Comparison of ENCODE assay signal across 19 cellular contexts in the genomic region with DNA sequence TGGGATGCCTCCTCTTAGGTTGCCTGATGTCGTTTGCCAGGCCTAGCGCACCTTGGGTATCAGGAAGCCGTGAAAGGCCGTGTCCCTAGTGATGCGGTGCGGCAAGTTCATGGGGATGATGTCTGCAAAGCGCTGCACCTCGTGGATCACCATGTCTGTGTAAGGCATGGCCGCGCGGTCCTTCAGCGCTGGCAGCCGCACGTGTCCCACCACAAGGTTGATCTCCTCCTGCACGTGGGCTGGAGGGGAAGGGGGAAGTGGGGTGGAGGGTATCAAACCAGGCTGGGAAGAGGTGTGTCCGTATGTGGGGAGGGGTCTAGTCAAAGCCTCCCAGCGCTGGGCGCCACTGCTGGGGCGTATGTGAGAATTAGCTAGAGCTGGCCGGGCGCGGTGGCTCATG. TPM values are rescaled to one million over a fixed set of nuclear protein-coding genes. Genes with fewer than 3 reads are reported as not detected.
A peak's percentile ranks its signal among the peaks of the same experiment; 100 is the strongest.
DNase-seq lines count a peak whose midpoint lies in the region; ATAC-seq, FAIRE-seq and TF ChIP-seq lines count a peak whose summit lies in the region.
"Had no signal": no experiment of that assay in that cellular context is flagged by ENCODE, and none has a peak within 500 bp of the region (broad histone marks: within the 10 kb centered on the region; RNA-seq: fewer than 3 reads in every experiment).

No MANE protein-coding gene starts in this region.

- in situ Hi-C loops in GM23248 (cut with MboI): no loop called here

- BruUV-seq in PC-3 (replicated peaks; lab: Mats Ljungman, UMichigan): no TSS peak

- no peaks in the 10 kb centered on the region for H3K9me3 ChIP-seq in BLaER1
- no peaks in the 10 kb centered on the region for H3K9me3 ChIP-seq in pancreas
- H3K9me3 ChIP-seq in GM23248 (ENCODE audit: low read depth): no peaks in the 10 kb centered on the region
- H3K9me3 ChIP-seq in PC-3 (ENCODE audit: low read length): no peaks in the 10 kb centered on the region

- no peaks in the 10 kb centered on the region for H3K79me2 ChIP-seq in GM23248 (ENCODE audit: insufficient read depth)
- no peaks in the 10 kb centered on the region for H3K79me2 ChIP-seq in PC-3 (ENCODE audit: low read length)

- peaks cover 16% of the 10 kb centered on the region for H3K4me1 Mint-ChIP-seq in WTC11

- H3K36me3 ChIP-seq in BLaER1 (peaks cover 6% of the 10 kb centered on the region; the same call in 1 of the 2 replicates), pancreas (no peaks in the 10 kb centered on the region), GM23248 (ENCODE audit: low read depth) (no peaks in the 10 kb centered on the region; the same call in 1 of the 2 replicates), PC-3 (ENCODE audit: low read depth, low read length) (no peaks in the 10 kb centered on the region)

- H2AFZ ChIP-seq in GM23248 (no peak overlapping the region), PC-3 (ENCODE audit: low read length) (no peak overlapping the region)

- H4K20me1 ChIP-seq in BLaER1: no peaks in the 10 kb centered on the region
- H4K20me1 ChIP-seq in GM23248 (ENCODE audit: insufficient read depth): no peaks in the 10 kb centered on the region
- H4K20me1 ChIP-seq in PC-3 (ENCODE audit: low read length): no peaks in the 10 kb centered on the region

- H3K27ac ChIP-seq in BLaER1 (no peak overlapping the region), pancreas (peak overlapping the region; percentile 52 to 76 (median 60)), GM23248 (no peak overlapping the region), PC-3 (ENCODE audit: low read length) (no peak overlapping the region)
- H3K27ac ChIP-seq: VCaP had no signal

- POLR2A ChIA-PET in WTC11 (lab: Charles Lee): no interaction called here
- POLR2A ChIA-PET in PC-3 (lab: Charles Lee; ENCODE audit: unreplicated experiment): no interaction called here

- H3K4me1 ChIP-seq in BLaER1: peaks cover 40% of the 10 kb centered on the region
- peaks cover 21 to 25% (median 21%) of the 10 kb centered on the region in 3 donors for H3K4me1 ChIP-seq in pancreas
- no peaks in the 10 kb centered on the region for H3K4me1 ChIP-seq in GM23248 (ENCODE audit: insufficient read depth)
- H3K4me1 ChIP-seq in PC-3 (ENCODE audit: insufficient read depth, low read length): no peaks in the 10 kb centered on the region

- no peak overlapping the region for H3K4me3 Mint-ChIP-seq in WTC11

- H3K27me3 Mint-ChIP-seq in WTC11 (ENCODE audit: low read depth): peaks cover 14% of the 10 kb centered on the region

- H3K9me2 ChIP-seq in GM23248 (ENCODE audit: insufficient read depth) (no peaks in the 10 kb centered on the region), PC-3 (replicated peaks; ENCODE audit: low read length) (no peaks in the 10 kb centered on the region)

- H3K9ac ChIP-seq in BLaER1: no peak overlapping the region
- H3K9ac ChIP-seq in GM23248: no peak overlapping the region
- H3K9ac ChIP-seq in PC-3 (ENCODE audit: low read length): no peak overlapping the region

- peaks cover 7% of the 10 kb centered on the region for H3F3A ChIP-seq in GM23248 (ENCODE audit: insufficient read depth)
- H3F3A ChIP-seq in PC-3 (ENCODE audit: low read length, unreplicated experiment): no peaks in the 10 kb centered on the region

- CTCF ChIA-PET in WTC11 (lab: Charles Lee): no interaction called here
- CTCF ChIA-PET in PC-3 (lab: Charles Lee): no interaction called here

- peak overlapping the region; percentile 68 for H3K27ac Mint-ChIP-seq in WTC11

- intact Hi-C loops in pancreas (cut with DNase I): no loop called here
- intact Hi-C loops in PC-3 (cut with micrococcal nuclease): no loop called here

- TF ChIP-seq CTCF in WTC11 (IDR thresholded peaks at IDR 0.05) (no peak), pancreas (IDR thresholded peaks at IDR 0.05) (no peak), PC-3 (conservative IDR thresholded peaks at IDR 0.05; ENCODE audit: low read depth, low read length) (no peak)

- 87 to 92% methylated on average over 22 of the region's 22 CpGs for WGBS in pancreas, 2 donors
- 90 to 93% methylated on average over 16 to 22 of the region's 22 CpGs for WGBS in GM23248 (ENCODE audit: low coverage in 1 of 2, low lambda C conversion rate in 2 of 2, missing lambda C conversion rate in 2 of 2), 2 experiments

- no peaks in the 10 kb centered on the region for H3K9me3 Mint-ChIP-seq in WTC11

- no peak for FAIRE-seq in pancreas (lab: Jason Lieb, UNC)

- no peaks in the 10 kb centered on the region for H3K36me3 Mint-ChIP-seq in WTC11

- H3K27me3 ChIP-seq in BLaER1 (no peaks in the 10 kb centered on the region), pancreas (no peaks in the 10 kb centered on the region), GM23248 (replicated peaks; ENCODE audit: insufficient read depth) (no peaks in the 10 kb centered on the region), PC-3 (ENCODE audit: low read length) (no peaks in the 10 kb centered on the region)
- H3K27me3 ChIP-seq: dorsolateral prefrontal cortex had no signal

- peak overlapping the region; percentile 57; the same call in 1 of the 2 replicates for H3K4me2 ChIP-seq in BLaER1
- no peak overlapping the region for H3K4me2 ChIP-seq in GM23248 (ENCODE audit: unreplicated experiment)
- no peak overlapping the region for H3K4me2 ChIP-seq in PC-3 (ENCODE audit: low read length)

- ATAC-seq in WTC11: no peak
- no peak for ATAC-seq in left lobe of liver
- ATAC-seq in pancreas: no peak
- ATAC-seq in HG03025 (IDR thresholded peaks at IDR 0.05; ENCODE audit: low FRiP score, unreplicated experiment): no peak
- no peak for ATAC-seq in PC-3
- ATAC-seq: esophagus mucosa had no signal

- H3K4me3 ChIP-seq in BLaER1 (no peak overlapping the region), pancreas (no peak overlapping the region), GM23248 (no peak overlapping the region), PC-3 (ENCODE audit: low read length) (no peak overlapping the region)
- H3K4me3 ChIP-seq: dorsolateral prefrontal cortex, skin epidermis had no signal

- DNase-seq in WTC11 (ENCODE audit: low spot score) (no peak), left lobe of liver (ENCODE audit: low spot score) (peak; percentile 46), pancreas (peak in 2 of 6 donors; percentile 13 to 25), GM23248 (no peak), germinal center (ENCODE audit: low spot score) (no peak), PC-3 (no peak)
- DNase-seq: ACHN; activated gamma-delta T cell treated with Interleukin-2 at 50 U/mL for 16 hours; dorsolateral prefrontal cortex; EL; NCI-H1092; NCI-H748 treated with DMSO at 0.1 percent for 48 hours; stimulated activated naive CD4-positive, alpha-beta T cell treated with Interleukin-2 at 50 U/mL for 16 hours had no signal

TF ChIP-seq in WTC11, 78 proteins besides CTCF, POLR2A, EP300 and RAD21 (continues in another document):
- TF ChIP-seq, protein P1, sequence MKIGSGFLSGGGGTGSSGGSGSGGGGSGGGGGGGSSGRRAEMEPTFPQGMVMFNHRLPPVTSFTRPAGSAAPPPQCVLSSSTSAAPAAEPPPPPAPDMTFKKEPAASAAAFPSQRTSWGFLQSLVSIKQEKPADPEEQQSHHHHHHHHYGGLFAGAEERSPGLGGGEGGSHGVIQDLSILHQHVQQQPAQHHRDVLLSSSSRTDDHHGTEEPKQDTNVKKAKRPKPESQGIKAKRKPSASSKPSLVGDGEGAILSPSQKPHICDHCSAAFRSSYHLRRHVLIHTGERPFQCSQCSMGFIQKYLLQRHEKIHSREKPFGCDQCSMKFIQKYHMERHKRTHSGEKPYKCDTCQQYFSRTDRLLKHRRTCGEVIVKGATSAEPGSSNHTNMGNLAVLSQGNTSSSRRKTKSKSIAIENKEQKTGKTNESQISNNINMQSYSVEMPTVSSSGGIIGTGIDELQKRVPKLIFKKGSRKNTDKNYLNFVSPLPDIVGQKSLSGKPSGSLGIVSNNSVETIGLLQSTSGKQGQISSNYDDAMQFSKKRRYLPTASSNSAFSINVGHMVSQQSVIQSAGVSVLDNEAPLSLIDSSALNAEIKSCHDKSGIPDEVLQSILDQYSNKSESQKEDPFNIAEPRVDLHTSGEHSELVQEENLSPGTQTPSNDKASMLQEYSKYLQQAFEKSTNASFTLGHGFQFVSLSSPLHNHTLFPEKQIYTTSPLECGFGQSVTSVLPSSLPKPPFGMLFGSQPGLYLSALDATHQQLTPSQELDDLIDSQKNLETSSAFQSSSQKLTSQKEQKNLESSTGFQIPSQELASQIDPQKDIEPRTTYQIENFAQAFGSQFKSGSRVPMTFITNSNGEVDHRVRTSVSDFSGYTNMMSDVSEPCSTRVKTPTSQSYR (CRISPR knock-in tag; IDR thresholded peaks at IDR 0.05): no peak

RNA-seq across cellular contexts. Expression of a gene that starts 23.2 kb away (rescaled TPM):
- total RNA-seq in WTC11 (2021) (97.7 to 106 TPM (median 102 TPM) in 3 replicates), left lobe of liver (42.2 TPM), pancreas (10 to 100 TPM; 22.3 to 45.6 (median 27.4) TPM), PC-3 (2014; rRNA removed) (36.6 and 58.9 TPM in 2 replicates)
- polyA plus RNA-seq in pancreas (10 to 100 TPM; 57.6 to 82.1 TPM), GM23248 (2016; fragmentation: Nextera tagmentation; extraction: Ambion mirVana) (52.5 and 61.2 TPM in 2 replicates)
- total RNA-seq in GM23248 (2014; rRNA removed; shearing (Covaris generic)): 80.6 and 83.3 TPM in 2 replicates

RNA-seq across cellular contexts. Expression of a gene that starts 28.1 kb away (rescaled TPM):
- total RNA-seq in WTC11 (2021) (0.25 to 0.80 TPM (median 0.28 TPM) in 3 replicates), left lobe of liver (2,152 TPM), pancreas (under 1 TPM in 1 of 6 donors, not detected in 5; 0.66 TPM), PC-3 (2014; rRNA removed) (not detected in 2 replicates)
- polyA plus RNA-seq in pancreas (not detected), GM23248 (2016; fragmentation: Nextera tagmentation; extraction: Ambion mirVana) (not detected in 2 replicates)
- not detected in 2 replicates for total RNA-seq in GM23248 (2014; rRNA removed; shearing (Covaris generic))
- total RNA-seq: osteoblast had no signal

RNA-seq across cellular contexts. Expression of a gene that starts 44.1 kb away (rescaled TPM):
- total RNA-seq in WTC11 (2021): 29.7 to 34.1 TPM (median 30.5 TPM) in 3 replicates
- total RNA-seq in left lobe of liver: 9.0 TPM
- 10 to 100 TPM in 2 of 6 donors, 1 to 10 TPM in 4; 5.0 to 18.9 (median 9.1) TPM for total RNA-seq in pancreas
- polyA plus RNA-seq in pancreas: 10 to 100 TPM; 34.3 to 45.8 TPM
- total RNA-seq in GM23248 (2014; rRNA removed; shearing (Covaris generic)): 20.7 and 25.6 TPM in 2 replicates
- 23.2 and 24.6 TPM in 2 replicates for polyA plus RNA-seq in GM23248 (2016; fragmentation: Nextera tagmentation; extraction: Ambion mirVana)
- total RNA-seq in PC-3 (2014; rRNA removed): 7.4 and 13.9 TPM in 2 replicates

RNA-seq across cellular contexts. Expression of a gene that starts 46.8 kb away (rescaled TPM):
- not detected in 3 replicates for total RNA-seq in WTC11 (2021)
- total RNA-seq in left lobe of liver: 0.43 TPM
- 1 to 10 TPM in 1 of 6 donors, under 1 TPM in 1, not detected in 4; 0.79 to 1.9 TPM for total RNA-seq in pancreas
- 1 to 10 TPM in 1 of 2 donors, under 1 TPM in 1; 0.94 to 2.2 TPM for polyA plus RNA-seq in pancreas
- total RNA-seq in GM23248 (2014; rRNA removed; shearing (Covaris generic)): not detected in 2 replicates
- not detected in 2 replicates for polyA plus RNA-seq in GM23248 (2016; fragmentation: Nextera tagmentation; extraction: Ambion mirVana)
- 1.4 TPM in 1 of 2 replicates, not detected in the other for total RNA-seq in PC-3 (2014; rRNA removed)

RNA-seq across cellular contexts. Expression of a gene that starts 59.9 kb away (rescaled TPM):
- 0.21 TPM in 1 of 3 replicates, not detected in the others for total RNA-seq in WTC11 (2021)
- total RNA-seq in left lobe of liver: 485 TPM
- under 1 TPM in 1 of 6 donors, not detected in 5; 0.25 TPM for total RNA-seq in pancreas
- polyA plus RNA-seq in pancreas: not detected
- total RNA-seq in GM23248 (2014; rRNA removed; shearing (Covaris generic)): not detected in 2 replicates
- not detected in 2 replicates for polyA plus RNA-seq in GM23248 (2016; fragmentation: Nextera tagmentation; extraction: Ambion mirVana)
- total RNA-seq in PC-3 (2014; rRNA removed): not detected in 2 replicates
- total RNA-seq: esophagus mucosa, osteoblast had no signal

Comparison
In these comparisons a context has a peak if more than half of its experiments do, and no peak if none do; other contexts are left out.
1. H3K27ac ChIP-seq: peak in pancreas (4 of 4); none in BLaER1 (single experiment), GM23248 (single experiment) and PC-3 (single experiment).
2. RNA of a gene that starts 28.1 kb away (total RNA-seq): 2,152 TPM in left lobe of liver (single experiment); 0.25 to 0.80 TPM in WTC11, 0.66 TPM in pancreas, not detected in GM23248 and not detected in PC-3; every median in the first group is over 1,000 times any median in the second.